1 cellular context compared by ENCODE assay signal in genomic region chr13:110490009-110490770, GRCh38.
TF ChIP-seq lines count a peak whose summit lies in the region.

No MANE protein-coding gene starts in this region.

TF ChIP-seq in HepG2, 621 proteins besides CTCF, POLR2A, EP300 and RAD21 (continued from another document and continues in another):
- TF ChIP-seq SNAPC4 (CRISPR knock-in tag; IDR thresholded peaks at IDR 0.05) (no peak), ZNF788 (CRISPR knock-in tag; IDR thresholded peaks at IDR 0.05; ENCODE audit: borderline replicate concordance) (no peak), POGZ (CRISPR knock-in tag; IDR thresholded peaks at IDR 0.05) (no peak), GATAD2A (CRISPR knock-in tag; IDR thresholded peaks at IDR 0.05) (peak; percentile 45; the same call in 1 of the 2 replicates), IRF1 (CRISPR knock-in tag; IDR thresholded peaks at IDR 0.05; ENCODE audit: low read depth) (no peak), JUN (CRISPR knock-in tag; IDR thresholded peaks at IDR 0.05) (no peak), HHEX (CRISPR knock-in tag; IDR thresholded peaks at IDR 0.05) (peak; percentile 59; the same call in 1 of the 2 replicates), YEATS4 (CRISPR knock-in tag; IDR thresholded peaks at IDR 0.05; ENCODE audit: borderline replicate concordance) (no peak), ZFP36L1 (CRISPR knock-in tag; IDR thresholded peaks at IDR 0.05) (no peak), KLF12 (CRISPR knock-in tag; IDR thresholded peaks at IDR 0.05; ENCODE audit: borderline replicate concordance) (no peak), MATR3 (CRISPR knock-in tag; IDR thresholded peaks at IDR 0.05) (no peak), ZNF549 (CRISPR knock-in tag; IDR thresholded peaks at IDR 0.05) (no peak), SOX13 (IDR thresholded peaks at IDR 0.05) (peak; percentile 39; the same call in 1 of the 2 replicates), SOX13 (CRISPR knock-in tag; conservative IDR thresholded peaks at IDR 0.05 in 1 of 2, IDR thresholded peaks at IDR 0.05 in 1 of 2) (peak in 1 of 2 experiments; percentile 88; a peak in 2 of 4 replicates), ZNF609 (CRISPR knock-in tag; IDR thresholded peaks at IDR 0.05; ENCODE audit: borderline replicate concordance) (no peak), KMT2B (CRISPR knock-in tag; IDR thresholded peaks at IDR 0.05) (no peak), ZSCAN21 (CRISPR knock-in tag; IDR thresholded peaks at IDR 0.05; ENCODE audit: borderline replicate concordance) (no peak), ZBTB10 (CRISPR knock-in tag; IDR thresholded peaks at IDR 0.05; ENCODE audit: borderline replicate concordance) (no peak), MYPOP (CRISPR knock-in tag; IDR thresholded peaks at IDR 0.05) (no peak), ZNF839 (CRISPR knock-in tag; IDR thresholded peaks at IDR 0.05; ENCODE audit: borderline replicate concordance) (no peak), ZBTB3 (CRISPR knock-in tag; IDR thresholded peaks at IDR 0.05; ENCODE audit: borderline replicate concordance, low read depth) (no peak), TBX3 (IDR thresholded peaks at IDR 0.05; ENCODE audit: borderline replicate concordance) (peak; percentile 80), ZNF260 (CRISPR knock-in tag; IDR thresholded peaks at IDR 0.05; ENCODE audit: borderline replicate concordance, low read depth) (no peak), ZNF496 (CRISPR knock-in tag; IDR thresholded peaks at IDR 0.05; ENCODE audit: insufficient replicate concordance) (no peak), CBFB (CRISPR knock-in tag; IDR thresholded peaks at IDR 0.05) (no peak), TCF12 (IDR thresholded peaks at IDR 0.05) (no peak), TCF12 (CRISPR knock-in tag; IDR thresholded peaks at IDR 0.05) (no peak), MEIS1 (CRISPR knock-in tag; IDR thresholded peaks at IDR 0.05; ENCODE audit: borderline replicate concordance) (no peak), ZNF276 (CRISPR knock-in tag; IDR thresholded peaks at IDR 0.05; ENCODE audit: low read depth) (no peak), ZNF142 (CRISPR knock-in tag; IDR thresholded peaks at IDR 0.05) (no peak), ZNF234 (CRISPR knock-in tag; conservative IDR thresholded peaks at IDR 0.05) (no peak), ETS1 (CRISPR knock-in tag; IDR thresholded peaks at IDR 0.05) (no peak), JUNB (CRISPR knock-in tag; IDR thresholded peaks at IDR 0.05; ENCODE audit: borderline replicate concordance) (no peak)
